ENCODE assay signal across 23 cellular contexts in the genomic region with DNA sequence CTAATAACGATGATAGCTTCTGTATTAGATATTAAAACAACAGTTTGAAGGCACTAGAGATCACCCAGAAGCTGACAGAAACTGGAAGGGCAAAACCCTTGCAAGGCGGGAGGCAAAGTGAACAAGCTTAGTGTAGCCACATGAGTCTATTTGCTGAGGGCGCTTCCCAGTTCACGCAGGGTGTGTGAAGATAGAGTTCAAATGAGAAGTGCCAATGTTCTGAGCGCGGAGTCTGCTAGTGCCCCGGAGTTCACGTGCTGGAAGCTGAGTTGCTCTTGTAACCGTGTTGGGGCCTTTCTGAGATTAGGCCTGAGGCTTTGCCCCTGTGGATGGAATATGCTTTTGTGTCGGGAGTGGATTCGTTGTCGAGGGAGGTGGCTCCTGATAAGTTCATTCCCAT. TPM values are rescaled to one million over a fixed set of nuclear protein-coding genes. Genes with fewer than 3 reads are reported as not detected.
DNase-seq lines count a peak whose midpoint lies in the region; ATAC-seq and TF ChIP-seq lines count a peak whose summit lies in the region.
"Had no signal": no experiment of that assay in that cellular context is flagged by ENCODE, and none has a peak within 500 bp of the region (broad histone marks: within the 10 kb centered on the region; RNA-seq: fewer than 3 reads in every experiment).

No MANE protein-coding gene starts in this region.

- H3K79me2 ChIP-seq in parathyroid adenoma, result no peaks in the 10 kb centered on the region

- intact Hi-C loops in Right ventricle myocardium superior (cut with DNase I), result no loop called here
- intact Hi-C loops in heart right ventricle (cut with DNase I), result no loop called here
- intact Hi-C loops in esophagus squamous epithelium (cut with DNase I), result no loop called here
- intact Hi-C loops in gastrocnemius medialis (cut with DNase I; ENCODE audit: low total_unique reads), result no loop called here

- H3K4me3 ChIP-seq in heart right ventricle, result no peak overlapping the region
- H3K4me3 ChIP-seq in parathyroid adenoma (ENCODE audit: low read depth, low read length), result peak overlapping the region; percentile 17
- H3K4me3 ChIP-seq in esophagus squamous epithelium, result no peak overlapping the region
- no peak overlapping the region for H3K4me3 ChIP-seq in gastrocnemius medialis
- H3K4me3 ChIP-seq: right atrium auricular region had no signal

- no peak overlapping the region for H3K4me2 ChIP-seq in parathyroid adenoma (ENCODE audit: low read length)

- peak; percentile 40 for ATAC-seq in Right ventricle myocardium superior (ENCODE audit: poor library complexity)
- no peak for ATAC-seq in heart right ventricle
- peak; percentile 74 for ATAC-seq in left lobe of liver
- no peak for ATAC-seq in gastrocnemius medialis
- ATAC-seq: activated CD8-positive, alpha-beta T cell treated with anti-CD3 and anti-CD28 coated beads for 36 hours had no signal

- H3K4me1 ChIP-seq in heart right ventricle, result peaks cover 0 to 15% (median 4%) of the 10 kb centered on the region in 9 donors
- peaks cover 21% of the 10 kb centered on the region for H3K4me1 ChIP-seq in parathyroid adenoma
- peaks cover 0 to 22% (median 9%) of the 10 kb centered on the region in 3 donors for H3K4me1 ChIP-seq in esophagus squamous epithelium
- H3K4me1 ChIP-seq in gastrocnemius medialis, result peaks cover 0 to 8% of the 10 kb centered on the region in 2 donors
- H3K4me1 ChIP-seq: right atrium auricular region had no signal

- TF ChIP-seq POLR2A in esophagus squamous epithelium (IDR thresholded peaks at IDR 0.05) (no peak), gastrocnemius medialis (IDR thresholded peaks at IDR 0.05) (no peak)

- H3K27ac ChIP-seq in heart right ventricle (no peak overlapping the region), parathyroid adenoma (no peak overlapping the region), esophagus squamous epithelium (peak overlapping the region in 2 of 4 donors; percentile 19 to 38), gastrocnemius medialis (peak overlapping the region in 1 of 4 donors; percentile 16)
- H3K27ac ChIP-seq: HL-60, right atrium auricular region had no signal

- TF ChIP-seq CTCF in heart right ventricle (IDR thresholded peaks at IDR 0.05) (no peak), parathyroid adenoma (IDR thresholded peaks at IDR 0.05) (no peak), esophagus squamous epithelium (IDR thresholded peaks at IDR 0.05) (no peak), gastrocnemius medialis (IDR thresholded peaks at IDR 0.05 in 4 of 5, conservative IDR thresholded peaks at IDR 0.05 in 1 of 5) (no peak)

- H3K9ac ChIP-seq in parathyroid adenoma, result no peak overlapping the region

- H3K27me3 ChIP-seq in heart right ventricle (peaks cover 0 to 3% (median 0%) of the 10 kb centered on the region in 7 donors), parathyroid adenoma (ENCODE audit: control insufficient read depth, insufficient read depth, low read length) (no peaks in the 10 kb centered on the region), esophagus squamous epithelium (peaks cover 0 to 9% (median 0%) of the 10 kb centered on the region in 4 donors), gastrocnemius medialis (no peaks in the 10 kb centered on the region)
- H3K27me3 ChIP-seq: right atrium auricular region had no signal

- H3K9me3 ChIP-seq in heart right ventricle (peaks cover 0 to 3% (median 0%) of the 10 kb centered on the region in 11 donors), parathyroid adenoma (ENCODE audit: control insufficient read depth, low read length) (no peaks in the 10 kb centered on the region), esophagus squamous epithelium (no peaks in the 10 kb centered on the region), gastrocnemius medialis (no peaks in the 10 kb centered on the region)
- H3K9me3 ChIP-seq: right atrium auricular region had no signal

- WGBS in heart right ventricle, 2 donors, result 83 to 84% methylated on average over 12 of the region's 12 CpGs
- WGBS in esophagus squamous epithelium, 2 donors, result 68 to 77% methylated on average over 12 of the region's 12 CpGs

- no peaks in the 10 kb centered on the region for H3K36me3 ChIP-seq in heart right ventricle
- H3K36me3 ChIP-seq in parathyroid adenoma (ENCODE audit: control insufficient read depth, insufficient read depth, low read length), result no peaks in the 10 kb centered on the region
- H3K36me3 ChIP-seq in esophagus squamous epithelium, result no peaks in the 10 kb centered on the region
- no peaks in the 10 kb centered on the region for H3K36me3 ChIP-seq in gastrocnemius medialis
- H3K36me3 ChIP-seq: right atrium auricular region had no signal

- H2AFZ ChIP-seq in parathyroid adenoma, result no peak overlapping the region

- DNase-seq in Right ventricle myocardium superior (no peak), heart right ventricle (no peak), left lobe of liver (ENCODE audit: low spot score) (peak; percentile 56), esophagus squamous epithelium (lab: John Stamatoyannopoulos, UW) (no peak), Ammon's horn (ENCODE audit: low spot score) (no peak), gastrocnemius medialis (no peak), NCI-H82 treated with DMSO at 0.1 percent for 48 hours (lab: John Stamatoyannopoulos, UW; ENCODE audit: unreplicated experiment) (no peak)
- DNase-seq: activated CD4-positive, CD25-positive, alpha-beta regulatory T cell; activated CD8-positive, alpha-beta T cell treated with anti-CD3 and anti-CD28 coated beads for 36 hours; activated naive CD4-positive, alpha-beta T cell treated with anti-CD3 and anti-CD28 coated beads, Interleukin-2, amount 50 U/mL, for 16 hours; activated T-cell treated with anti-CD3 and anti-CD28 coated beads, Interleukin-2, amount 50 U/mL, for 1 hour; CD4-positive, alpha-beta T cell; kidney; NCI-H2029; NCI-H446; nucleus accumbens; stimulated activated naive CD4-positive, alpha-beta T cell had no signal

- in situ Hi-C loops in gastrocnemius medialis (cut with MboI; ENCODE audit: low sequenced_read_pairs in 4 of 4), result no loop called here

RNA-seq across cellular contexts. Expression of a gene that starts 16.6 kb away (rescaled TPM):
- total RNA-seq in Right ventricle myocardium superior (24.7 TPM), heart right ventricle (10 to 100 TPM; 25.0 to 41.4 (median 29.4) TPM), left lobe of liver (9.3 TPM), esophagus squamous epithelium (10 to 100 TPM; 10.2 to 35.1 (median 23.1) TPM), gastrocnemius medialis (10 to 100 TPM; 34.7 to 51.5 (median 38.5) TPM)
- 10 to 100 TPM; 13.0 to 44.9 TPM for polyA plus RNA-seq in heart right ventricle

RNA-seq across cellular contexts. Expression of a gene that starts 40.1 kb away (rescaled TPM):
- total RNA-seq in Right ventricle myocardium superior (59.9 TPM), heart right ventricle (10 to 100 TPM; 58.7 to 82.6 (median 65.8) TPM), left lobe of liver (37.1 TPM), esophagus squamous epithelium (10 to 100 TPM; 32.7 to 75.5 (median 63.4) TPM), gastrocnemius medialis (10 to 100 TPM; 29.7 to 45.6 (median 40.0) TPM)
- polyA plus RNA-seq in heart right ventricle, result 10 to 100 TPM; 10.6 to 39.1 TPM

RNA-seq across cellular contexts. Expression of a gene that starts 54.0 kb away (rescaled TPM):
- total RNA-seq in Right ventricle myocardium superior (0.16 TPM), heart right ventricle (1 to 10 TPM in 1 of 10 donors, under 1 TPM in 5, not detected in 4; 0.35 to 1.2 (median 0.49) TPM), left lobe of liver (not detected), esophagus squamous epithelium (not detected), gastrocnemius medialis (100 to 1,000 TPM in 2 of 4 donors, 10 to 100 TPM in 2; 43.7 to 204 (median 86.7) TPM)
- polyA plus RNA-seq in heart right ventricle, result under 1 TPM; 0.07 to 0.22 TPM
- total RNA-seq: A673; activated CD8-positive, alpha-beta T cell treated with anti-CD3 and anti-CD28 coated beads for 36 hours; CD4-positive, alpha-beta T cell; kidney; mononuclear cell; ureter had no signal

Comparison
In these comparisons a context has a peak if more than half of its experiments do, and no peak if none do; other contexts are left out.
1. ATAC-seq: peak in Right ventricle myocardium superior (single experiment) and left lobe of liver (single experiment); none in heart right ventricle (0 of 8) and gastrocnemius medialis (0 of 2).
2. RNA of a gene that starts 54.0 kb away (total RNA-seq): 43.7 to 204 TPM in gastrocnemius medialis; 0.35 to 1.2 TPM in heart right ventricle, 0.16 TPM in Right ventricle myocardium superior (single experiment), not detected in left lobe of liver (single experiment) and not detected in esophagus squamous epithelium; every median in the first group is over 10 times any median in the second.